In genomic region chr3:115982629-115983028, GRCh38 we compare ENCODE assay signal across 17 cellular contexts.
A peak's percentile ranks its signal among the peaks of the same experiment; 100 is the strongest.
DNase-seq lines count a peak whose midpoint lies in the region; ATAC-seq and TF ChIP-seq lines count a peak whose summit lies in the region.
"Had no signal": no experiment of that assay in that cellular context is flagged by ENCODE, and none has a peak within 500 bp of the region (broad histone marks: within the 10 kb centered on the region; RNA-seq: fewer than 3 reads in every experiment).

No MANE protein-coding gene starts in this region.

- H3K9me3 ChIP-seq in Karpas-422 (ENCODE audit: low read length), result no peaks in the 10 kb centered on the region
- H3K9me3 ChIP-seq: SJCRH30 had no signal

- no peak overlapping the region for H3K27ac ChIP-seq in Karpas-422 (ENCODE audit: low read length)
- H3K27ac ChIP-seq: SJCRH30 had no signal

- H2AFZ ChIP-seq in Karpas-422 (ENCODE audit: low read length), result no peak overlapping the region

- H3K4me1 ChIP-seq in Karpas-422 (ENCODE audit: low read length), result no peaks in the 10 kb centered on the region
- H3K4me1 ChIP-seq: SJCRH30 had no signal

- H3K9ac ChIP-seq in Karpas-422 (ENCODE audit: low read length), result no peak overlapping the region

- ATAC-seq in GM18519 (IDR thresholded peaks at IDR 0.05; ENCODE audit: low FRiP score, unreplicated experiment), result peak; percentile 56
- ATAC-seq in HG02798 (IDR thresholded peaks at IDR 0.05; ENCODE audit: poor library complexity, unreplicated experiment), result peak; percentile 32
- ATAC-seq in HG03521 (IDR thresholded peaks at IDR 0.05; ENCODE audit: unreplicated experiment), result peak; percentile 48
- ATAC-seq in GM21515 (IDR thresholded peaks at IDR 0.05; ENCODE audit: unreplicated experiment), result no peak

- H3K36me3 ChIP-seq in Karpas-422 (ENCODE audit: insufficient read depth, low read length), result no peaks in the 10 kb centered on the region
- H3K36me3 ChIP-seq: SJCRH30 had no signal

- H3K9me2 ChIP-seq in Karpas-422 (replicated peaks; ENCODE audit: insufficient read depth, low read length), result 0 out of 2 replicates have a peak, but pooled peaks cover 4% of the 10 kb centered on the region

- no peak for TF ChIP-seq CTCF in GM10266 (IDR thresholded peaks at IDR 0.05; ENCODE audit: control insufficient read depth, insufficient read depth, low read depth, missing control alignments)

- no peak overlapping the region for H3K4me2 ChIP-seq in Karpas-422 (ENCODE audit: low read depth, low read length, poor library complexity, severe bottlenecking)

- H3K27me3 ChIP-seq in Karpas-422 (ENCODE audit: low read length), result no peaks in the 10 kb centered on the region
- H3K27me3 ChIP-seq: SJCRH30 had no signal

- DNase-seq in germinal center (ENCODE audit: low spot score) (peak; percentile 10), Karpas-422 (no peak), GM10266 (ENCODE audit: extremely low spot score) (no peak), NCI-H187 treated with DMSO at 0.1 percent for 48 hours (lab: John Stamatoyannopoulos, UW) (no peak)
- DNase-seq: AML-193, DMS79, H9, IMR-90, NCI-H1436 treated with DMSO at 0.1 percent for 48 hours, NCI-H226, NCI-H526 treated with DMSO at 0.1 percent for 48 hours, RPMI8226, SJCRH30 had no signal

- no peaks in the 10 kb centered on the region for H3K79me2 ChIP-seq in Karpas-422 (ENCODE audit: low read length)

- H3K4me3 ChIP-seq in Karpas-422 (ENCODE audit: low read length), result no peak overlapping the region
- H3K4me3 ChIP-seq: SJCRH30 had no signal

- no peaks in the 10 kb centered on the region for H4K20me1 ChIP-seq in Karpas-422 (ENCODE audit: insufficient read depth, low read depth, low read length)
